Comparison of ENCODE assay signal across 8 cellular contexts in the genomic region with DNA sequence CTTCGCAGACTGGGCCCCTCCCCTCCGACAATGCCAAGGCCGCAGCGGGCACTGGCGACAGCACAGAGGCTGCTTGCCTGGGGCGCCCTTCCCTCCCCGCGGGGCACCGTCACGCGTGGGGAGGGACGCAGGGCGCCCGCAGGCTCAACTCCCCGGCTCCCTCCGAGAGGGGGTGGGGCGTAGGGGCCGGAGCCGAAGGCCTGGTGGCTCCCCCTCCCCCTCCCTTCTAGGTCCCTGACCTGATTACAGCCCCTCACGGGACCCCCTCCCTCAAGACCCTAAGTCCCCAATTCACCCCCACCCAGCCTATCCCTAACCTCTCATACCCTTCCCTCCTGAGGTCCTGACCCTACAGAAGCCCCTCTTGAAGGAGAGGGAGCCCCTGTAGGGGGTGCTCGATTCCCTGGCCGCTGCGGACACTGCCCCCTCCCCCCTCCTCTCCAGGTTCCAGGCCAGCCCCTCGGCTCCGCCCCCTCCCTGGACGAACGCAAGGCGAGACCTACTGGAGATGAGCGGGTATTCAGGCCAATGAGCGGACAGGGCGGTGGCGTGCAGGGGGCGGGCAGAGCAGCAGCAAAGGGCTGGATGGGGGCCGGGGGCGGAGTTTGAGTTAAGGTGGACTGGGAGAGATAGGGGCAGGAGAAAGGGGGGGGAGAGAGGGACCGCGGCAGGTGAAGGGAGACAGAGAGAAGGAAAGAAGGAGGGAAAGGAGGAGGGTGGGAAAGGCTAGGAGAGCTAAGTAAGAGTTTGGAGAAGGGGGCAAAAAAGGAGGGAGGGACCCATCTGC. TPM values are rescaled to one million over a fixed set of nuclear protein-coding genes. Genes with fewer than 3 reads are reported as not detected.
DNase-seq lines count a peak whose midpoint lies in the region; ATAC-seq and TF ChIP-seq lines count a peak whose summit lies in the region.

No MANE protein-coding gene starts in this region.

- no peaks in the 10 kb centered on the region for H3K9me3 ChIP-seq in A673 (ENCODE audit: low read depth, low read length, poor library complexity, severe bottlenecking)

- BruUV-seq in A673 (replicated peaks; lab: Mats Ljungman, UMichigan), result no TSS peak

- POLR2A ChIA-PET in A673 (lab: Charles Lee; ENCODE audit: low non-redundant PET), result no interaction called here
- POLR2A ChIA-PET in activated B cell treated with CpG ODN at 0.5 μM for 24 hours (lab: Charles Lee), result interaction anchor here (0.7 to 7.2 kb wide), 7 partner anchors 9 to 134 kb away, joined by 3 to 85 read pairs (median 7); a partner anchor contains a TSS

- peaks cover 6% of the 10 kb centered on the region for H3K36me3 Mint-ChIP-seq in activated B cell treated with CpG ODN at 0.5 μM for 24 hours (ENCODE audit: low read depth)

- CTCF ChIA-PET in A673 (lab: Charles Lee) (interaction anchor here (0.7 to 1.4 kb wide), 3 partner anchors 15 to 442 kb away, joined by 3 to 7 read pairs (median 3); a partner anchor contains a TSS), activated B cell treated with CpG ODN at 0.5 μM for 24 hours (lab: Charles Lee) (interaction anchor here (1.8 to 3.2 kb wide), 2 partner anchors 15 to 26 kb away, joined by 13 to 14 read pairs; a partner anchor contains a TSS)

- peak; percentile 64 for ATAC-seq in GM18867 (IDR thresholded peaks at IDR 0.05; ENCODE audit: unreplicated experiment)
- peak; percentile 58 for ATAC-seq in HG03159 (IDR thresholded peaks at IDR 0.05; ENCODE audit: unreplicated experiment)
- ATAC-seq in activated B cell treated with CpG ODN at 0.5 μM for 24 hours (ENCODE audit: low read depth), result peak; percentile 81

- peak; percentile 99 for DNase-seq in A673 (ENCODE audit: low spot score)
- DNase-seq in NCI-H226, result peak; percentile 98
- peak; percentile 94 for DNase-seq in activated B cell treated with CpG ODN at 0.5 μM for 24 hours
- DNase-seq in cardiac fibroblast (ENCODE audit: low read depth in 2 of 2), result peak; percentile 99
- DNase-seq in inferior parietal cortex (ENCODE audit: extremely low spot score), result peak; percentile 92
- DNase-seq in smooth muscle cell of the brain vasculature (ENCODE audit: low read depth, low spot score), result peak; percentile 98

- H3K27ac Mint-ChIP-seq in activated B cell treated with CpG ODN at 0.5 μM for 24 hours, result peak overlapping the region; percentile 95

- peaks cover 20% of the 10 kb centered on the region for H3K4me1 ChIP-seq in A673 (ENCODE audit: insufficient read depth, low read length, poor library complexity, severe bottlenecking)

- no peaks in the 10 kb centered on the region for H3K9me3 Mint-ChIP-seq in activated B cell treated with CpG ODN at 0.5 μM for 24 hours

- TF ChIP-seq CTCF in A673 (conservative IDR thresholded peaks at IDR 0.05; ENCODE audit: low read depth, low read length), result peak; percentile 49; the same call in 1 of the 2 replicates
- no peak for TF ChIP-seq CTCF in activated B cell treated with CpG ODN at 0.5 μM for 24 hours (IDR thresholded peaks at IDR 0.05)
- peak; percentile 38 for TF ChIP-seq CTCF in cardiac fibroblast (IDR thresholded peaks at IDR 0.05; ENCODE audit: low read depth, low read length)

- peaks cover 51% of the 10 kb centered on the region for H3K4me1 Mint-ChIP-seq in activated B cell treated with CpG ODN at 0.5 μM for 24 hours

- H3K27me3 ChIP-seq in A673 (replicated peaks; ENCODE audit: insufficient read depth, low read depth, low read length, poor library complexity), result no peaks in the 10 kb centered on the region

- H3K27ac ChIP-seq in A673 (ENCODE audit: low read depth, low read length, poor library complexity, severe bottlenecking), result peak overlapping the region; percentile 94

- H3K36me3 ChIP-seq in A673 (ENCODE audit: insufficient read depth, low read length, poor library complexity, severe bottlenecking), result no peaks in the 10 kb centered on the region

- H3K4me3 ChIP-seq in A673 (ENCODE audit: low read depth, low read length, poor library complexity, severe bottlenecking), result peak overlapping the region; percentile 85
- peak overlapping the region; percentile 68 to 88 for H3K4me3 ChIP-seq in cardiac fibroblast (replicated peaks in 1 of 2; ENCODE audit: low read depth in 2 of 2, low read length in 2 of 2)

- peak overlapping the region; percentile 94 for H3K4me3 Mint-ChIP-seq in activated B cell treated with CpG ODN at 0.5 μM for 24 hours

- no peaks in the 10 kb centered on the region for H3K27me3 Mint-ChIP-seq in activated B cell treated with CpG ODN at 0.5 μM for 24 hours

- intact Hi-C loops in A673 (cut with micrococcal nuclease; ENCODE audit: unreplicated experiment) (loop anchor here (5.0 kb wide), 2 partner anchors 80 to 445 kb away; a partner anchor contains a TSS), activated B cell treated with CpG ODN at 0.5 μM for 24 hours (cut with micrococcal nuclease) (loop anchor here (1.0 to 2.0 kb wide), 7 partner anchors 15 to 444 kb away; a partner anchor contains a TSS)

RNA-seq across cellular contexts. Expression of a gene that starts 0.7 kb away (rescaled TPM):
- 19.2 and 21.8 TPM in 2 replicates for total RNA-seq in A673 (2021)
- total RNA-seq in activated B cell treated with CpG ODN at 0.5 μM for 24 hours, result 56.2 and 56.6 TPM in 2 replicates

RNA-seq across cellular contexts. Expression of a gene that starts 8.5 kb away (rescaled TPM):
- total RNA-seq in A673 (2021) (1.4 and 1.7 TPM in 2 replicates), activated B cell treated with CpG ODN at 0.5 μM for 24 hours (1.8 and 2.4 TPM in 2 replicates)

RNA-seq across cellular contexts. Expression of a gene that starts 18.7 kb away (rescaled TPM):
- total RNA-seq in A673 (2021), result 82.4 and 84.2 TPM in 2 replicates
- 64.1 and 69.0 TPM in 2 replicates for total RNA-seq in activated B cell treated with CpG ODN at 0.5 μM for 24 hours

RNA-seq across cellular contexts. Expression of a gene that starts 27.4 kb away (rescaled TPM):
- total RNA-seq in A673 (2021) (291 and 295 TPM in 2 replicates), activated B cell treated with CpG ODN at 0.5 μM for 24 hours (25.3 and 26.6 TPM in 2 replicates)

RNA-seq across cellular contexts. Expression of a gene that starts 31.3 kb away (rescaled TPM):
- 201 and 204 TPM in 2 replicates for total RNA-seq in A673 (2021)
- 59.3 and 60.9 TPM in 2 replicates for total RNA-seq in activated B cell treated with CpG ODN at 0.5 μM for 24 hours

Comparison
In these comparisons a context has a peak if more than half of its experiments do, and no peak if none do; other contexts are left out.
1. Peak in every context shown above with its lines: DNase-seq, ATAC-seq, H3K4me3 ChIP-seq and H3K27ac ChIP-seq.